ENCODE assay signal across 1 cellular context in genomic region chr12:10130042-10130441, GRCh38.
TF ChIP-seq lines count a peak whose summit lies in the region.

Gene CLEC7A (minus strand): TSS chr12:10130199. CDS start chr12:10130082, 117 bp downstream.

TF ChIP-seq in GM23338, 12 proteins besides CTCF, POLR2A, EP300 and RAD21 (continued from another document):
- TF ChIP-seq REST (IDR thresholded peaks at IDR 0.05; ENCODE audit: unreplicated experiment) (no peak), STAT1 (IDR thresholded peaks at IDR 0.05; ENCODE audit: unreplicated experiment) (no peak), EZH2 (IDR thresholded peaks at IDR 0.05; ENCODE audit: low read depth, unreplicated experiment) (no peak)
